ENCODE assay signal across 8 cellular contexts in genomic region chr2:231162036-231162345, GRCh38. TPM values are rescaled to one million over a fixed set of nuclear protein-coding genes. Genes with fewer than 3 reads are reported as not detected.
DNase-seq lines count a peak whose midpoint lies in the region; ATAC-seq and TF ChIP-seq lines count a peak whose summit lies in the region.

No MANE protein-coding gene starts in this region.

- H3K36me3 ChIP-seq in BJ (ENCODE audit: control insufficient read depth, insufficient read depth, low read length) (no peaks in the 10 kb centered on the region), Panc1 (ENCODE audit: control insufficient read depth, insufficient read depth, low read length) (peaks cover 52% of the 10 kb centered on the region), parathyroid adenoma (ENCODE audit: control insufficient read depth, insufficient read depth, low read length) (no peaks in the 10 kb centered on the region), neuronal stem cell (replicated peaks in 1 of 2; ENCODE audit: control insufficient read depth in 2 of 2, insufficient read depth in 2 of 2, low read length in 2 of 2) (peaks cover 4 to 85% of the 10 kb centered on the region in 2 donors)

- H4K91ac ChIP-seq in neuronal stem cell (ENCODE audit: low read depth, low read length, poor library complexity) = no peak overlapping the region

- H3K27ac ChIP-seq in Panc1 (ENCODE audit: low read length) (peak overlapping the region; percentile 66), epithelial cell of prostate (peak overlapping the region; percentile 41), parathyroid adenoma (no peak overlapping the region), neuronal stem cell (replicated peaks; ENCODE audit: low read length) (no peak overlapping the region)

- DNase-seq in BJ (ENCODE audit: low read depth) (peak; percentile 100), Panc1 (ENCODE audit: low read depth, low spot score) (peak; percentile 81), epithelial cell of prostate (ENCODE audit: low read depth, low spot score) (no peak), neuronal stem cell (ENCODE audit: low spot score) (no peak), erythroblast (lab: John Stamatoyannopoulos, UW) (no peak)
- no peak for DNase-seq in stimulated activated CD4-positive, alpha-beta T cell treated with anti-CD3 and anti-CD28 coated beads, Interleukin-4, amount 100 ng/mL, for 1 hour

- TF ChIP-seq POLR2A in erythroblast (IDR thresholded peaks at IDR 0.05; ENCODE audit: low read length) = no peak

- H3K79me1 ChIP-seq in neuronal stem cell (ENCODE audit: low read depth, low read length) = no peaks in the 10 kb centered on the region

- TF ChIP-seq CTCF in BJ (IDR thresholded peaks at IDR 0.05; ENCODE audit: insufficient read depth, low read depth, low read length) = no peak
- no peak for TF ChIP-seq CTCF in Panc1 (IDR thresholded peaks at IDR 0.05)
- no peak for TF ChIP-seq CTCF in parathyroid adenoma (IDR thresholded peaks at IDR 0.05)

- ATAC-seq in Panc1 (peak; percentile 87), HG02870 (IDR thresholded peaks at IDR 0.05; ENCODE audit: unreplicated experiment) (no peak)

- no peaks in the 10 kb centered on the region for H3K79me2 ChIP-seq in parathyroid adenoma

- no peak overlapping the region for H2BK15ac ChIP-seq in neuronal stem cell (ENCODE audit: low read length)

- no peaks in the 10 kb centered on the region for H3K27me3 ChIP-seq in BJ (ENCODE audit: control insufficient read depth, insufficient read depth, low read length)
- no peaks in the 10 kb centered on the region for H3K27me3 ChIP-seq in Panc1 (ENCODE audit: control insufficient read depth, insufficient read depth, low read length)
- no peaks in the 10 kb centered on the region for H3K27me3 ChIP-seq in parathyroid adenoma (ENCODE audit: control insufficient read depth, insufficient read depth, low read length)
- no peaks in the 10 kb centered on the region for H3K27me3 ChIP-seq in neuronal stem cell (ENCODE audit: control insufficient read depth in 3 of 3, insufficient read depth in 3 of 3, low read depth in 1 of 3, low read length in 3 of 3)

- POLR2A ChIA-PET in BJ (lab: Charles Lee) (interaction anchor here (0.6 to 0.7 kb wide), 2 partner anchors 9 to 1891 kb away, joined by 3 read pairs; partner anchors contain the start of gene PID1), Panc1 (lab: Charles Lee) (no interaction called here)

- H3K4me2 ChIP-seq in parathyroid adenoma (ENCODE audit: low read length) = peak overlapping the region; percentile 1
- no peak overlapping the region for H3K4me2 ChIP-seq in neuronal stem cell (ENCODE audit: insufficient read depth, low read length, poor library complexity, severe bottlenecking)

- CTCF ChIA-PET in BJ (lab: Yijun Ruan, JAX) = interaction anchor here (0.7 to 1.1 kb wide), 2 partner anchors 14 to 30 kb away, joined by 3 read pairs; no protein-coding TSS in a partner anchor
- CTCF ChIA-PET in Panc1 (lab: Charles Lee) = no interaction called here

- no peak overlapping the region for H3K4ac ChIP-seq in neuronal stem cell (ENCODE audit: low read length)

- H4K8ac ChIP-seq in neuronal stem cell (ENCODE audit: low read depth, low read length) = no peak overlapping the region

- no TSS peak for BruUV-seq in Panc1 (replicated peaks; lab: Mats Ljungman, UMichigan)

- no peak overlapping the region for H3K14ac ChIP-seq in neuronal stem cell (ENCODE audit: low read length)

- intact Hi-C loops in Panc1 (cut with micrococcal nuclease; ENCODE audit: unreplicated experiment) = no loop called here

- no peak overlapping the region for H2BK120ac ChIP-seq in neuronal stem cell (ENCODE audit: low read depth, low read length)

- WGBS in neuronal stem cell (ENCODE audit: extremely low coverage in 2 of 2, insufficient read length in 2 of 2, insufficient replicate concordance in 1 of 2), 2 donors = no CpG with 5 or more reads among the region's 1 CpG

- in situ Hi-C loops in Panc1 (cut with HindIII; ENCODE audit: low pct_unique_long_range_greater_than_20kb, low sequenced_read_pairs) = no loop called here

- H3K4me3 ChIP-seq in BJ (ENCODE audit: low read depth, low read length) = no peak overlapping the region
- no peak overlapping the region for H3K4me3 ChIP-seq in Panc1 (ENCODE audit: low read depth in 2 of 2, low read length in 2 of 2)
- no peak overlapping the region for H3K4me3 ChIP-seq in parathyroid adenoma (ENCODE audit: low read depth, low read length)
- H3K4me3 ChIP-seq in neuronal stem cell (ENCODE audit: low read length in 2 of 2) = no peak overlapping the region

- no peak overlapping the region for H2BK5ac ChIP-seq in neuronal stem cell (ENCODE audit: low read length)

- H3K23ac ChIP-seq in neuronal stem cell (ENCODE audit: low read depth, low read length, poor library complexity) = no peak overlapping the region

- no peak overlapping the region for H3K18ac ChIP-seq in neuronal stem cell (ENCODE audit: low read length)

- H2AK5ac ChIP-seq in neuronal stem cell (ENCODE audit: low read depth, low read length) = no peak overlapping the region

- H3K9ac ChIP-seq in parathyroid adenoma (no peak overlapping the region), neuronal stem cell (ENCODE audit: low read depth, low read length, poor library complexity) (no peak overlapping the region)

- no peak overlapping the region for H2BK12ac ChIP-seq in neuronal stem cell (ENCODE audit: low read length)

- H3K9me3 ChIP-seq in Panc1 (ENCODE audit: control insufficient read depth, insufficient read depth, low read depth, low read length) (no peaks in the 10 kb centered on the region), parathyroid adenoma (ENCODE audit: control insufficient read depth, low read length) (no peaks in the 10 kb centered on the region), neuronal stem cell (replicated peaks in 1 of 2; ENCODE audit: control insufficient read depth in 2 of 2, insufficient read depth in 1 of 2, low read depth in 1 of 2, low read length in 2 of 2) (no peaks in the 10 kb centered on the region)

- no peak overlapping the region for H2AFZ ChIP-seq in parathyroid adenoma
- H2AFZ ChIP-seq in neuronal stem cell (ENCODE audit: low read length) = no peak overlapping the region

- H3K4me1 ChIP-seq in Panc1 (ENCODE audit: control insufficient read depth, insufficient read depth, low read length) (peaks cover 12% of the 10 kb centered on the region), parathyroid adenoma (peaks cover 16% of the 10 kb centered on the region), neuronal stem cell (ENCODE audit: control insufficient read depth in 2 of 2, insufficient read depth in 1 of 2, low read depth in 1 of 2, low read length in 2 of 2) (no peaks in the 10 kb centered on the region)

RNA-seq across cellular contexts. Expression of gene ARMC9, which starts 36.4 kb away (rescaled TPM):
- 66.4 and 83.1 TPM in 2 replicates for polyA plus RNA-seq in BJ (2011; rRNA removed)
- polyA minus RNA-seq in BJ (2011; rRNA and poly(A)+ RNA removed) = 97.8 and 114 TPM in 2 replicates
- 42.7 TPM for total RNA-seq in Panc1 (2021; ENCODE audit: unreplicated experiment)
- polyA plus RNA-seq in Panc1 (2012; ENCODE audit: insufficient read length) = 76.4 TPM
- 24.2 TPM for polyA plus RNA-seq in neuronal stem cell (2013, experiment 1 of 2)
- polyA plus RNA-seq in neuronal stem cell (2013, experiment 2 of 2) = 22.8 TPM

RNA-seq across cellular contexts. Expression of gene HTR2B, which starts 37.1 kb away (rescaled TPM):
- polyA plus RNA-seq in BJ (2011; rRNA removed) = 0.92 and 1.8 TPM in 2 replicates
- polyA minus RNA-seq in BJ (2011; rRNA and poly(A)+ RNA removed) = 0.36 and 0.66 TPM in 2 replicates
- total RNA-seq in Panc1 (2021; ENCODE audit: unreplicated experiment) = not detected
- polyA plus RNA-seq in Panc1 (2012; ENCODE audit: insufficient read length) = not detected
- polyA plus RNA-seq in neuronal stem cell (2013, experiment 1 of 2) = not detected
- polyA plus RNA-seq in neuronal stem cell (2013, experiment 2 of 2) = not detected

Comparison
In these comparisons a context has a peak if more than half of its experiments do, and no peak if none do; other contexts are left out.
1. DNase-seq: peak in BJ (single experiment) and Panc1 (single experiment); none in epithelial cell of prostate (single experiment), stimulated activated CD4-positive, alpha-beta T cell treated with anti-CD3 and anti-CD28 coated beads, Interleukin-4, amount 100 ng/mL, for 1 hour (single experiment), neuronal stem cell (single experiment) and erythroblast (0 of 2).
2. H3K27ac ChIP-seq: peak in Panc1 (single experiment) and epithelial cell of prostate (single experiment); none in parathyroid adenoma (single experiment) and neuronal stem cell (single experiment).